Comparison of ENCODE assay signal across 25 cellular contexts in genomic region chr10:74993649-74994048, GRCh38.
DNase-seq lines count a peak whose midpoint lies in the region; TF ChIP-seq lines count a peak whose summit lies in the region.
"Had no signal": no experiment of that assay in that cellular context is flagged by ENCODE, and none has a peak within 500 bp of the region (broad histone marks: within the 10 kb centered on the region; RNA-seq: fewer than 3 reads in every experiment).

No MANE protein-coding gene starts in this region.

- WGBS in mammary epithelial cell (ENCODE audit: low coverage, missing lambda C conversion rate): 77% methylated on average over 3 of the region's 3 CpGs
- WGBS in SK-N-SH (ENCODE audit: low lambda C conversion rate): 74% methylated on average over 3 of the region's 3 CpGs

- H2AFZ ChIP-seq in mammary epithelial cell (ENCODE audit: low read depth, low read length) (no peak overlapping the region), SK-N-SH (ENCODE audit: low read depth) (no peak overlapping the region)

- no peak for TF ChIP-seq CTCF in MCF 10A (IDR thresholded peaks at IDR 0.05; ENCODE audit: unreplicated experiment)
- TF ChIP-seq CTCF in mammary epithelial cell (conservative IDR thresholded peaks at IDR 0.05 in 1 of 2, IDR thresholded peaks at IDR 0.05 in 1 of 2; ENCODE audit: extremely low read depth in 1 of 2, insufficient read depth in 1 of 2, low read depth in 1 of 2, low read length in 2 of 2): no peak
- TF ChIP-seq CTCF in SK-N-SH (IDR thresholded peaks at IDR 0.05): no peak
- TF ChIP-seq CTCF in mesothelial cell of epicardium (IDR thresholded peaks at IDR 0.05; ENCODE audit: unreplicated experiment): no peak

- no peak overlapping the region for H3K4me3 Mint-ChIP-seq in MCF 10A (ENCODE audit: unreplicated experiment)
- H3K4me3 Mint-ChIP-seq in mesothelial cell of epicardium: no peak overlapping the region
- H3K4me3 Mint-ChIP-seq: CD14-positive monocyte; CD4-positive, CD25-positive, alpha-beta regulatory T cell; CD8-positive, alpha-beta memory T cell had no signal

- CTCF ChIA-PET in MCF 10A (lab: Yijun Ruan, JAX): no interaction called here
- CTCF ChIA-PET in mammary epithelial cell (lab: Charles Lee; ENCODE audit: low non-redundant PET): no interaction called here
- CTCF ChIA-PET in SK-N-SH (lab: Yijun Ruan, JAX): interaction anchor here (1.9 kb wide), 1 partner anchor 11 kb away, joined by 5 read pairs; no protein-coding TSS in a partner anchor
- CTCF ChIA-PET in HEK293T (lab: Yijun Ruan, JAX): no interaction called here

- no peaks in the 10 kb centered on the region for H3F3A ChIP-seq in SK-N-SH (replicated peaks; ENCODE audit: insufficient read depth)

- H3K9me3 Mint-ChIP-seq in MCF 10A (ENCODE audit: unreplicated experiment) (no peaks in the 10 kb centered on the region), mesothelial cell of epicardium (no peaks in the 10 kb centered on the region)
- H3K9me3 Mint-ChIP-seq: CD14-positive monocyte; CD4-positive, alpha-beta memory T cell; CD4-positive, CD25-positive, alpha-beta regulatory T cell; CD8-positive, alpha-beta memory T cell had no signal

- H3K27me3 Mint-ChIP-seq in MCF 10A (ENCODE audit: insufficient read depth, unreplicated experiment) (no peaks in the 10 kb centered on the region), mesothelial cell of epicardium (ENCODE audit: low read depth) (no peaks in the 10 kb centered on the region)
- H3K27me3 Mint-ChIP-seq: CD4-positive, alpha-beta memory T cell; CD4-positive, CD25-positive, alpha-beta regulatory T cell; CD8-positive, alpha-beta memory T cell had no signal

- no peaks in the 10 kb centered on the region for H3K9me2 ChIP-seq in SK-N-SH

- TF ChIP-seq EP300 in SK-N-SH (IDR thresholded peaks at IDR 0.05; ENCODE audit: borderline replicate concordance in 1 of 2, low read depth in 1 of 2, low read length in 1 of 2): 0 out of 4 replicates have a peak, but pooled peaks of 1 of the 2 experiments have one; percentile 41

- intact Hi-C loops in MCF 10A (cut with micrococcal nuclease): loop anchor here (10.0 kb wide), 1 partner anchor 109 kb away; no protein-coding TSS in a partner anchor
- intact Hi-C loops in mammary epithelial cell (cut with micrococcal nuclease): no loop called here

- H3K79me2 ChIP-seq in mammary epithelial cell (ENCODE audit: insufficient read depth, low read length) (no peaks in the 10 kb centered on the region), SK-N-SH (ENCODE audit: insufficient read depth) (no peaks in the 10 kb centered on the region)

- peaks cover 37% of the 10 kb centered on the region for H3K36me3 Mint-ChIP-seq in MCF 10A (ENCODE audit: insufficient read depth, unreplicated experiment)
- peaks cover 37% of the 10 kb centered on the region for H3K36me3 Mint-ChIP-seq in mesothelial cell of epicardium

- no peaks in the 10 kb centered on the region for H3K4me1 Mint-ChIP-seq in MCF 10A (ENCODE audit: insufficient read depth, unreplicated experiment)
- H3K4me1 Mint-ChIP-seq in mesothelial cell of epicardium: peaks cover 32% of the 10 kb centered on the region
- H3K4me1 Mint-ChIP-seq: CD14-positive monocyte had no signal

- H3K27me3 ChIP-seq in mammary epithelial cell (ENCODE audit: insufficient read depth, low read length): no peaks in the 10 kb centered on the region
- no peaks in the 10 kb centered on the region for H3K27me3 ChIP-seq in SK-N-SH (ENCODE audit: insufficient read depth)
- H3K27me3 ChIP-seq: BE2C, BLaER1 had no signal

- H3K9me3 ChIP-seq in mammary epithelial cell (replicated peaks; ENCODE audit: insufficient read depth, low read length): no peaks in the 10 kb centered on the region
- no peaks in the 10 kb centered on the region for H3K9me3 ChIP-seq in SK-N-SH
- H3K9me3 ChIP-seq: A549, BE2C had no signal

- H3K4me1 ChIP-seq in mammary epithelial cell (ENCODE audit: insufficient read depth, low read length) (no peaks in the 10 kb centered on the region), SK-N-SH (ENCODE audit: control insufficient read depth in 1 of 2, insufficient read depth in 2 of 2, low read depth in 1 of 2, low read length in 1 of 2) (peaks cover 3 to 7% of the 10 kb centered on the region in 2 experiments; a peak in 3 of 4 replicates)
- H3K4me1 ChIP-seq: A549, BE2C, BLaER1 had no signal

- no peaks in the 10 kb centered on the region for H4K20me1 ChIP-seq in mammary epithelial cell (ENCODE audit: insufficient read depth, low read length)
- H4K20me1 ChIP-seq in SK-N-SH (ENCODE audit: insufficient read depth): no peaks in the 10 kb centered on the region
- H4K20me1 ChIP-seq: BLaER1 had no signal

- no peak for DNase-seq in MCF 10A (ENCODE audit: unreplicated experiment)
- no peak for DNase-seq in mammary epithelial cell
- DNase-seq in SK-N-SH: peak; percentile 21
- no peak for DNase-seq in mesothelial cell of epicardium (ENCODE audit: low spot score in 2 of 2, unreplicated experiment in 2 of 2)
- no peak for DNase-seq in GM19238 (ENCODE audit: insufficient read length, low spot score)
- DNase-seq in HEK293T (ENCODE audit: extremely low spot score): no peak
- DNase-seq in ACHN: no peak
- DNase-seq: BE2C; C1 segment of cervical spinal cord; CD4-positive, alpha-beta memory T cell; CD4-positive, CD25-positive, alpha-beta regulatory T cell; CD8-positive, alpha-beta memory T cell; COR-L47; DMS 273 treated with DMSO at 0.1 percent for 48 hours; DMS153; DMS53; DMS79; DND-41; EL; GDM1 had no signal

- BruUV-seq in MCF 10A (replicated peaks; lab: Mats Ljungman, UMichigan): no TSS peak
- no TSS peak for BruUV-seq in mammary epithelial cell (replicated peaks; lab: Mats Ljungman, UMichigan)

- dilution Hi-C loops in mammary epithelial cell (cut with HindIII; ENCODE audit: low sequenced_read_pairs): no loop called here

- H3K36me3 ChIP-seq in mammary epithelial cell (ENCODE audit: insufficient read depth, low read length) (no peaks in the 10 kb centered on the region), SK-N-SH (replicated peaks in 1 of 2; ENCODE audit: control insufficient read depth in 1 of 2, insufficient read depth in 2 of 2, low read length in 1 of 2) (peaks cover 31 to 45% of the 10 kb centered on the region in 2 experiments)
- H3K36me3 ChIP-seq: BE2C had no signal

- H3K27ac ChIP-seq in mammary epithelial cell (ENCODE audit: insufficient read depth, low read depth, low read length) (no peak overlapping the region), SK-N-SH (ENCODE audit: low read depth in 2 of 2, low read length in 1 of 2) (peak overlapping the region in 1 of 2 experiments; percentile 34; a peak in 2 of 4 replicates)
- H3K27ac ChIP-seq: 22Rv1, A549, BLaER1 had no signal

- peak overlapping the region; percentile 52 for H3K27ac Mint-ChIP-seq in MCF 10A (ENCODE audit: low read depth, unreplicated experiment)
- H3K27ac Mint-ChIP-seq in mesothelial cell of epicardium: peak overlapping the region; percentile 41
- H3K27ac Mint-ChIP-seq: CD4-positive, alpha-beta memory T cell; CD4-positive, CD25-positive, alpha-beta regulatory T cell had no signal

- H3K4me2 ChIP-seq in mammary epithelial cell (ENCODE audit: insufficient read depth, low read depth, low read length) (no peak overlapping the region), SK-N-SH (no peak overlapping the region)
- H3K4me2 ChIP-seq: A549, BLaER1 had no signal

- no peak overlapping the region for H3K9ac ChIP-seq in mammary epithelial cell (ENCODE audit: insufficient read depth, low read length)
- H3K9ac ChIP-seq in SK-N-SH: no peak overlapping the region
- H3K9ac ChIP-seq: BLaER1 had no signal

- in situ Hi-C loops in mammary epithelial cell (cut with MboI; ENCODE audit: low sequenced_read_pairs in 2 of 2): no loop called here
- in situ Hi-C loops in ACHN (cut with HindIII; ENCODE audit: low pct_ligation_motif_present, low pct_unique_long_range_greater_than_20kb, low sequenced_read_pairs): no loop called here

- POLR2A ChIA-PET in MCF 10A (lab: Yijun Ruan, JAX) (interaction anchor here (0.6 kb wide), 1 partner anchor 842 kb away, joined by 3 read pairs; the partner anchor contains the start of gene ADK), SK-N-SH (lab: Yijun Ruan, JAX) (no interaction called here), HEK293T (lab: Yijun Ruan, JAX) (no interaction called here)

- TF ChIP-seq RAD21 in SK-N-SH (IDR thresholded peaks at IDR 0.05; ENCODE audit: low read length): no peak

- no peak overlapping the region for H3K4me3 ChIP-seq in mammary epithelial cell (replicated peaks in 1 of 3; ENCODE audit: insufficient read depth in 1 of 3, low read depth in 2 of 3, low read length in 3 of 3)
- no peak overlapping the region for H3K4me3 ChIP-seq in SK-N-SH (ENCODE audit: low read depth in 2 of 2, low read length in 1 of 2)
- H3K4me3 ChIP-seq: A549, BLaER1, GM12878 had no signal

TF ChIP-seq in SK-N-SH, 30 proteins besides CTCF, POLR2A, EP300 and RAD21 (continues in another document):
- TF ChIP-seq GATA2 (CRISPR knock-in tag; IDR thresholded peaks at IDR 0.05) (peak; percentile 66), TCF12 (IDR thresholded peaks at IDR 0.05) (no peak), MAX (IDR thresholded peaks at IDR 0.05; ENCODE audit: low read depth) (no peak)

TF ChIP-seq in HEK293T, 16 proteins besides CTCF, POLR2A, EP300 and RAD21:
- no peak for TF ChIP-seq ZNF384 (IDR thresholded peaks at IDR 0.05)
- TF ChIP-seq BHLHE40 (IDR thresholded peaks at IDR 0.05; ENCODE audit: borderline replicate concordance): no peak
- no peak for TF ChIP-seq CTBP1 (IDR thresholded peaks at IDR 0.05; ENCODE audit: borderline replicate concordance)
- TF ChIP-seq L3MBTL2 (conservative IDR thresholded peaks at IDR 0.05): no peak
- TF ChIP-seq FOXM1 (IDR thresholded peaks at IDR 0.05; ENCODE audit: borderline replicate concordance): no peak
- TF ChIP-seq HDGF (IDR thresholded peaks at IDR 0.05; ENCODE audit: borderline replicate concordance): no peak
- no peak for TF ChIP-seq PKNOX1 (IDR thresholded peaks at IDR 0.05)
- no peak for TF ChIP-seq SUZ12 (IDR thresholded peaks at IDR 0.05)
- no peak for TF ChIP-seq TARDBP (IDR thresholded peaks at IDR 0.05)
- no peak for TF ChIP-seq NFRKB (IDR thresholded peaks at IDR 0.05)
- no peak for TF ChIP-seq FOXA1 (IDR thresholded peaks at IDR 0.05)
- TF ChIP-seq ELF4 (IDR thresholded peaks at IDR 0.05): no peak
- TF ChIP-seq LEF1 (IDR thresholded peaks at IDR 0.05; ENCODE audit: borderline replicate concordance): no peak
- TF ChIP-seq ARNT (IDR thresholded peaks at IDR 0.05): no peak
- no peak for TF ChIP-seq FOXK2 (IDR thresholded peaks at IDR 0.05)
- no peak for TF ChIP-seq SP1 (IDR thresholded peaks at IDR 0.05)
